Comparison of ENCODE assay signal across 24 cellular contexts in genomic region chr16:6674071-6674470, GRCh38.
DNase-seq lines count a peak whose midpoint lies in the region; ATAC-seq, FAIRE-seq and TF ChIP-seq lines count a peak whose summit lies in the region.
"Had no signal": no experiment of that assay in that cellular context is flagged by ENCODE, and none has a peak within 500 bp of the region (broad histone marks: within the 10 kb centered on the region; RNA-seq: fewer than 3 reads in every experiment).

No MANE protein-coding gene starts in this region.

- H3K36me3 Mint-ChIP-seq in neural progenitor cell = no peaks in the 10 kb centered on the region
- H3K36me3 Mint-ChIP-seq: CD8-positive, alpha-beta T cell had no signal

- H3K9me1 ChIP-seq in K562 (ENCODE audit: control insufficient read depth, insufficient read depth, low read length) = no peaks in the 10 kb centered on the region

- no peak for TF ChIP-seq RAD21 in K562 (CRISPR knock-in tag; conservative IDR thresholded peaks at IDR 0.05 in 1 of 2, IDR thresholded peaks at IDR 0.05 in 1 of 2)

- no peak overlapping the region for H2AFZ ChIP-seq in K562 (ENCODE audit: low read depth, low read length)
- no peak overlapping the region for H2AFZ ChIP-seq in neural progenitor cell (replicated peaks)

- in situ Hi-C loops in K562 (cut with MboI) = no loop called here

- peaks cover 4% of the 10 kb centered on the region for H3K9me3 Mint-ChIP-seq in neural progenitor cell

- DNase-seq in NCI-H82 (lab: John Stamatoyannopoulos, UW) (peak; percentile 41), NCI-H82 treated with DMSO at 0.1 percent for 48 hours (lab: John Stamatoyannopoulos, UW; ENCODE audit: unreplicated experiment) (no peak), K562 (ENCODE audit: extremely low read depth in 1 of 4, low spot score in 3 of 4) (no peak), neural progenitor cell (ENCODE audit: low spot score) (no peak)
- DNase-seq: AML-193; Caco-2; Calu3; CD4-positive, alpha-beta T cell; CD8-positive, alpha-beta T cell; DMS153; DMS53; DMS79; DND-41; EL; GDM1 had no signal

- no TSS peak for BruUV-seq in K562 (replicated peaks; lab: Mats Ljungman, UMichigan)

- H3K4me1 ChIP-seq in HEK293 (ENCODE audit: control insufficient read depth, insufficient read depth, low read length) = no peaks in the 10 kb centered on the region
- H3K4me1 ChIP-seq in K562 (replicated peaks in 1 of 2; ENCODE audit: control insufficient read depth in 2 of 2, insufficient read depth in 2 of 2, low read length in 2 of 2) = no peaks in the 10 kb centered on the region
- H3K4me1 ChIP-seq in neural progenitor cell = no peaks in the 10 kb centered on the region
- H3K4me1 ChIP-seq: A549, Caco-2 had no signal

- no peak for TF ChIP-seq EP300 in K562 (IDR thresholded peaks at IDR 0.05; ENCODE audit: low read length)

- H3K9me3 ChIP-seq in HEK293 (ENCODE audit: control insufficient read depth, insufficient read depth, low read depth, low read length) (no peaks in the 10 kb centered on the region), K562 (replicated peaks; ENCODE audit: control insufficient read depth, insufficient read depth, low read depth, low read length) (no peaks in the 10 kb centered on the region), neural progenitor cell (ENCODE audit: low read depth) (no peaks in the 10 kb centered on the region)
- H3K9me3 ChIP-seq: A549; BLaER1 treated with 17β-estradiol and CSF1 and Interleukin-3, amounts not matched to agents 10 nM and 100 nM; Caco-2 had no signal

- H3F3A ChIP-seq in neural progenitor cell (ENCODE audit: low read depth) = no peaks in the 10 kb centered on the region

- peaks cover 0 to 2% of the 10 kb centered on the region in 2 experiments; a peak in 1 of 5 replicates for H3K27me3 ChIP-seq in K562 (ENCODE audit: control insufficient read depth in 2 of 2, insufficient read depth in 2 of 2, low read length in 2 of 2)
- H3K27me3 ChIP-seq in neural progenitor cell = no peaks in the 10 kb centered on the region
- H3K27me3 ChIP-seq: BLaER1 treated with 17β-estradiol and CSF1 and Interleukin-3, amounts not matched to agents 10 nM and 100 nM had no signal

- intact Hi-C loops in K562 (cut with micrococcal nuclease) = no loop called here

- no peaks in the 10 kb centered on the region for H3K4me1 Mint-ChIP-seq in neural progenitor cell
- H3K4me1 Mint-ChIP-seq: B cell had no signal

- POLR2A ChIA-PET in HEK293 (lab: Yijun Ruan, JAX) = no interaction called here
- POLR2A ChIA-PET in K562 (lab: Yijun Ruan, JAX) = interaction anchor here (1.0 kb wide), 1 partner anchor 10 kb away, joined by 4 read pairs; no protein-coding TSS in a partner anchor

- WGBS in K562 (ENCODE audit: insufficient coverage, low coverage, missing lambda C conversion rate) = 0% methylated on average over 4 of the region's 4 CpGs

- H3K36me3 ChIP-seq in HEK293 (ENCODE audit: control insufficient read depth in 2 of 2, insufficient read depth in 1 of 2, low read length in 2 of 2) (no peaks in the 10 kb centered on the region), K562 (ENCODE audit: control insufficient read depth, insufficient read depth, low read length) (no peaks in the 10 kb centered on the region), neural progenitor cell (no peaks in the 10 kb centered on the region)
- H3K36me3 ChIP-seq: BLaER1 treated with 17β-estradiol and CSF1 and Interleukin-3, amounts not matched to agents 10 nM and 100 nM had no signal

- TF ChIP-seq CTCF in HEK293 (tag by site-specific recombination; IDR thresholded peaks at IDR 0.05) (no peak), K562 (IDR thresholded peaks at IDR 0.05 in 2 of 3, conservative IDR thresholded peaks at IDR 0.05 in 1 of 3; ENCODE audit: insufficient read depth in 2 of 3, low read depth in 1 of 3, low read length in 3 of 3) (no peak), neural progenitor cell (IDR thresholded peaks at IDR 0.05) (no peak)

- H3K27ac ChIP-seq in HEK293 (ENCODE audit: extremely low read depth, low read depth, low read length) = no peak overlapping the region
- no peak overlapping the region for H3K27ac ChIP-seq in K562 (ENCODE audit: extremely low read depth, low read depth, low read length)
- H3K27ac ChIP-seq in neural progenitor cell = no peak overlapping the region
- H3K27ac ChIP-seq: 22Rv1; A549; BLaER1 treated with 17β-estradiol and CSF1 and Interleukin-3, amounts not matched to agents 10 nM and 100 nM; C4-2B had no signal

- no peak overlapping the region for H3K27ac Mint-ChIP-seq in neural progenitor cell
- H3K27ac Mint-ChIP-seq: B cell; CD4-positive, alpha-beta T cell; CD8-positive, alpha-beta T cell had no signal

- H3K27me3 Mint-ChIP-seq in neural progenitor cell (ENCODE audit: insufficient read depth, low read depth) = peaks cover 2% of the 10 kb centered on the region
- H3K27me3 Mint-ChIP-seq: B cell; CD4-positive, alpha-beta T cell had no signal

- no peak for FAIRE-seq in K562 (lab: Jason Lieb, UNC)
- FAIRE-seq: A549, D721Med, GM12891, GM19239 had no signal

- no peak for ATAC-seq in K562
- ATAC-seq: A549; CD8-positive, alpha-beta T cell had no signal

- CTCF ChIA-PET in HEK293 (lab: Yijun Ruan, JAX) (no interaction called here), K562 (lab: Yijun Ruan, JAX; ENCODE audit: low intra/inter-chr PET ratio) (no interaction called here)

- no peak overlapping the region for H3K9ac ChIP-seq in K562 (ENCODE audit: insufficient read depth in 1 of 2, low read depth in 2 of 2, low read length in 2 of 2)
- H3K9ac ChIP-seq in neural progenitor cell = no peak overlapping the region
- H3K9ac ChIP-seq: BLaER1 treated with 17β-estradiol and CSF1 and Interleukin-3, amounts not matched to agents 10 nM and 100 nM had no signal

- no peaks in the 10 kb centered on the region for H4K20me1 ChIP-seq in K562 (replicated peaks; ENCODE audit: control insufficient read depth, insufficient read depth, low read length)
- H4K20me1 ChIP-seq in neural progenitor cell (ENCODE audit: low read depth) = no peaks in the 10 kb centered on the region
- H4K20me1 ChIP-seq: BLaER1 treated with 17β-estradiol and CSF1 and Interleukin-3, amounts not matched to agents 10 nM and 100 nM had no signal

- no peak for TF ChIP-seq POLR2A in K562 (conservative IDR thresholded peaks at IDR 0.05)

- no peak overlapping the region for H3K4me3 Mint-ChIP-seq in neural progenitor cell
- H3K4me3 Mint-ChIP-seq: B cell; CD4-positive, alpha-beta T cell; CD8-positive, alpha-beta T cell had no signal

- H3K4me2 ChIP-seq in K562 (ENCODE audit: insufficient read depth, low read length) (no peak overlapping the region), neural progenitor cell (no peak overlapping the region)
- H3K4me2 ChIP-seq: A549; BLaER1 treated with 17β-estradiol and CSF1 and Interleukin-3, amounts not matched to agents 10 nM and 100 nM had no signal

- H3K4me3 ChIP-seq in HEK293 (ENCODE audit: low read depth, low read length) (no peak overlapping the region), K562 (no peak overlapping the region), neural progenitor cell (no peak overlapping the region)
- H3K4me3 ChIP-seq: A549; BLaER1 treated with 17β-estradiol and CSF1 and Interleukin-3, amounts not matched to agents 10 nM and 100 nM had no signal

- H3K79me2 ChIP-seq in K562 (ENCODE audit: control insufficient read depth, insufficient read depth, low read length) (no peaks in the 10 kb centered on the region), neural progenitor cell (ENCODE audit: low read depth) (no peaks in the 10 kb centered on the region)

TF ChIP-seq in HEK293, 187 proteins besides CTCF, POLR2A, EP300 and RAD21:
- TF ChIP-seq ATF2 (tag by site-specific recombination; IDR thresholded peaks at IDR 0.05; ENCODE audit: low read depth) = peak; percentile 73
- no peak for TF ChIP-seq ZNF768 (tag by site-specific recombination; IDR thresholded peaks at IDR 0.05)
- no peak for TF ChIP-seq ZNF138 (tag by site-specific recombination; IDR thresholded peaks at IDR 0.05; ENCODE audit: borderline replicate concordance)
- no peak for TF ChIP-seq ZNF132 (tag by site-specific recombination; IDR thresholded peaks at IDR 0.05; ENCODE audit: borderline replicate concordance)
- no peak for TF ChIP-seq ZNF19 (tag by site-specific recombination; IDR thresholded peaks at IDR 0.05; ENCODE audit: low read depth)

TF ChIP-seq in K562, 482 proteins besides CTCF, POLR2A, EP300 and RAD21 (continues in another document):
- TF ChIP-seq ZFX (CRISPR knock-in tag; IDR thresholded peaks at IDR 0.05) (no peak), ATF3 (IDR thresholded peaks at IDR 0.05) (peak; percentile 76), ATF3 (CRISPR knock-in tag; conservative IDR thresholded peaks at IDR 0.05) (no peak)
